ENCODE assay signal across 8 cellular contexts in the genomic region with DNA sequence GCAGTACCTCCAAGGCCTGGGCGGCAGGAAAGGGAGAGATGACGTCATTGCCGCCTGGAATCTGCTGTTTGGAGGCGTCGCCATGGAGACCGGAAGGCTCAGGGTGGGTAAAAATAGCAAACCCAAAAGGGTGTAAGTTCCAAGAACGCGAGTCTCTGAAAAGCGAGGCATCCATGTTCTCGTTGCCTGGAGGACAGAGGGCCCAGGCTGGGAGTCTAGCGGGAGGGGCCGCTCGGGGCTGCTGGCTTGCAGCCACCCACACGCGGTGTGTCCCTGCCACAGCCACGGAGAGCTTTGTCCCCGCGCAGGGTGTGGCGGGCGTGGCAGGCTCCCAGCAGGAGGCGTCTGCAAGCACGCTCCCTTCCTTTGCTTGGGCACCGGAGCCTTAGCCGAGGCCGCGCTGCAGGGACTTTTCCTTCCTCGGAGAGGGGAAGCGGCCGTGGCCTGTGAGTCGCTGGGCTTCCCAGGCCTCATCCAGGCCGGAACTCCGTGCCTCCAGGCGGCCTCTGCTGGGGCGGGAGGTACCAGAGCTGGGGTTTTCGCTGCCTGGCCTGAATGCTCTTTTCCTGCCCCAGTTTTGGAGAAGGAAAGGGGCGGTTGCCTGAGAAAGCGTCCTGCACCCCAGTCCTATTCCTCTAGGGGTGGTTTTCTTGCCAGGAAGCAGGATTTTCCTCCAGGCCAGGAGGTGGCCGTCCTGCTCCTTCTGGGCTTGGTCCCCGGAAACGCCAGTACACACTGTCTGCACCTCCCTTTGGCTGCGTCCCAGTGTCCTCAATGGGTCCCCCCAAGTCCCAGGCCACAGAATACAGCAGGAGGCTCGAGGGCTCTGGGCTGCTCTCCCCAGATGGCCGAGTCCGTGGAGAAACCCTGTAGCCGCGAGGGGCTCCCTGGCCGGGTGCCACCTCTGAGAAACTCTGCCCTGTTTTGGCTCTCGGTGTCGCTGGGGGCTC. TPM values are rescaled to one million over a fixed set of nuclear protein-coding genes. Genes with fewer than 3 reads are reported as not detected.
A peak's percentile ranks its signal among the peaks of the same experiment; 100 is the strongest.
DNase-seq lines count a peak whose midpoint lies in the region; ATAC-seq and TF ChIP-seq lines count a peak whose summit lies in the region.

No MANE protein-coding gene starts in this region.

- no peak for TF ChIP-seq EP300 in esophagus muscularis mucosa (IDR thresholded peaks at IDR 0.05)

- peak overlapping the region; percentile 28 for H3K27ac Mint-ChIP-seq in activated T-helper 17 cell treated with anti-CD3 and anti-CD28 coated beads, Interleukin-2, amount 50 U/mL, for 72 hours

- H3K27ac ChIP-seq in esophagus muscularis mucosa (replicated peaks in 1 of 4): peak overlapping the region; percentile 95 to 99 (median 98)
- peak overlapping the region; percentile 95 for H3K27ac ChIP-seq in temporal lobe (ENCODE audit: low read depth, low read length)

- intact Hi-C loops in esophagus muscularis mucosa (cut with DNase I): no loop called here

- peak; percentile 86 for ATAC-seq in activated T-helper 17 cell treated with anti-CD3 and anti-CD28 coated beads, Interleukin-2, amount 50 U/mL, for 72 hours (replicated peaks)
- no peak for ATAC-seq in GM21786 (IDR thresholded peaks at IDR 0.05; ENCODE audit: unreplicated experiment)

- peak overlapping the region; percentile 32 for H3K4me3 Mint-ChIP-seq in activated T-helper 17 cell treated with anti-CD3 and anti-CD28 coated beads, Interleukin-2, amount 50 U/mL, for 72 hours

- peak overlapping the region; percentile 42 to 48 (median 48) for H3K4me3 ChIP-seq in esophagus muscularis mucosa

- H3K9me3 Mint-ChIP-seq in activated T-helper 17 cell treated with anti-CD3 and anti-CD28 coated beads, Interleukin-2, amount 50 U/mL, for 72 hours: no peaks in the 10 kb centered on the region

- DNase-seq in GF-D8 (lab: John Stamatoyannopoulos, UW) (peak; percentile 20), NCI-H2171 treated with DMSO at 0.1 percent for 48 hours (lab: John Stamatoyannopoulos, UW) (peak; percentile 82), esophagus muscularis mucosa (ENCODE audit: extremely low spot score) (peak; percentile 97), middle frontal gyrus (ENCODE audit: extremely low spot score, low spot score) (peak; percentile 79), DMS79 (lab: John Stamatoyannopoulos, UW) (no peak)

- no peaks in the 10 kb centered on the region for H3K27me3 ChIP-seq in esophagus muscularis mucosa

- no peaks in the 10 kb centered on the region for H3K9me3 ChIP-seq in esophagus muscularis mucosa

- no peaks in the 10 kb centered on the region for H3K36me3 ChIP-seq in esophagus muscularis mucosa

- H3K27me3 Mint-ChIP-seq in activated T-helper 17 cell treated with anti-CD3 and anti-CD28 coated beads, Interleukin-2, amount 50 U/mL, for 72 hours: no peaks in the 10 kb centered on the region

- WGBS in esophagus muscularis mucosa: 11% methylated on average over 9 of the region's 49 CpGs

- H3K4me1 Mint-ChIP-seq in activated T-helper 17 cell treated with anti-CD3 and anti-CD28 coated beads, Interleukin-2, amount 50 U/mL, for 72 hours: no peaks in the 10 kb centered on the region

- TF ChIP-seq CTCF in esophagus muscularis mucosa (IDR thresholded peaks at IDR 0.05): peak in 2 of 3 experiments; percentile 12 to 35

- no peak for TF ChIP-seq POLR2A in esophagus muscularis mucosa (IDR thresholded peaks at IDR 0.05; ENCODE audit: low read depth)

- H3K36me3 Mint-ChIP-seq in activated T-helper 17 cell treated with anti-CD3 and anti-CD28 coated beads, Interleukin-2, amount 50 U/mL, for 72 hours (ENCODE audit: low read depth): no peaks in the 10 kb centered on the region

- H3K4me1 ChIP-seq in esophagus muscularis mucosa: peaks cover 56 to 72% (median 70%) of the 10 kb centered on the region in 4 donors

RNA-seq across cellular contexts. Expression of a gene that starts 15.3 kb away (rescaled TPM):
- 10 to 100 TPM; 39.5 to 52.1 TPM for total RNA-seq in activated T-helper 17 cell treated with anti-CD3 and anti-CD28 coated beads, Interleukin-2, amount 50 U/mL, for 72 hours
- total RNA-seq in esophagus muscularis mucosa: 100 to 1,000 TPM in 2 of 4 donors, 10 to 100 TPM in 2; 70.1 to 190 (median 124) TPM
- total RNA-seq in temporal lobe: 26.1 TPM

RNA-seq across cellular contexts. Expression of a gene that starts 18.2 kb away (rescaled TPM):
- total RNA-seq in activated T-helper 17 cell treated with anti-CD3 and anti-CD28 coated beads, Interleukin-2, amount 50 U/mL, for 72 hours: 10 to 100 TPM; 56.7 to 68.3 TPM
- total RNA-seq in esophagus muscularis mucosa (10 to 100 TPM; 37.9 to 81.7 (median 55.7) TPM), temporal lobe (24.6 TPM)
